ENCODE assay signal across 8 cellular contexts in the genomic region with DNA sequence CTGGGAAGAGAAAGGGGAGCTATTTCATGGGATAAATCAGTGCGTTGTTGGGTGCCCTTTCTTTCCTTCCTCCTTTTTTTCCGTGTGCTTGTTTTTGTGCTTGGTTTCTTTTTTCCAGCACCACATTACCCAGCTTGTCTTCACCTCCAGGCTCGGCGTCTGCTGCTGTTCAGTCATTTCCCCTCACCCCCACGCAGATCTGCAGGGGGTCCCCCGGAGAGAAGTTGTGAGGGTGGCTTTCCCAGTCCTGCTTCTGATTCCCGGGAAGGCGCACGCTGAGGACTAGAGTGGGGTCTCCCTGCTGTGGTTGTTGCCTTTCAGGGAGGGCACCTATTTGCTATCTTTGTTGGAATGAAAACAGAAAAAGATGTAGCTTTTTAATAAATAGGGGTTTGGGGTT. TPM values are rescaled to one million over a fixed set of nuclear protein-coding genes. Genes with fewer than 3 reads are reported as not detected.
DNase-seq lines count a peak whose midpoint lies in the region; ATAC-seq and TF ChIP-seq lines count a peak whose summit lies in the region.

No MANE protein-coding gene starts in this region.

- peak; percentile 15 for DNase-seq in activated naive CD4-positive, alpha-beta T cell treated with anti-CD3 and anti-CD28 coated beads, Interleukin-2, amount 50 U/mL, for 16 hours
- DNase-seq in activated naive CD4-positive, alpha-beta T cell treated with Interleukin-2 at 50 U/mL for 16 hours: no peak
- no peak for DNase-seq in astrocyte of the spinal cord (ENCODE audit: low read depth, low spot score)
- DNase-seq in mesendoderm: no peak
- no peak for DNase-seq in upper lobe of right lung
- no peak for DNase-seq in anterior cingulate cortex (lab: John Stamatoyannopoulos, UW)
- DNase-seq in MV-4-11 (lab: John Stamatoyannopoulos, UW): no peak
- DNase-seq in NCI-H2196 (lab: John Stamatoyannopoulos, UW; ENCODE audit: unreplicated experiment): no peak

- no CpG with 5 or more reads among the region's 9 CpGs for WGBS in mesendoderm (ENCODE audit: extremely low coverage, insufficient coverage, low lambda C conversion rate)

- H4K5ac ChIP-seq in mesendoderm (ENCODE audit: low read length): no peak overlapping the region

- H3K9ac ChIP-seq in mesendoderm (ENCODE audit: low read length): peak overlapping the region; percentile 71

- TF ChIP-seq CTCF in astrocyte of the spinal cord (IDR thresholded peaks at IDR 0.05; ENCODE audit: low read depth, low read length): no peak
- TF ChIP-seq CTCF in upper lobe of right lung (IDR thresholded peaks at IDR 0.05): no peak

- no peak overlapping the region for H2BK5ac ChIP-seq in mesendoderm (ENCODE audit: low read length)

- no peak overlapping the region for H3K18ac ChIP-seq in mesendoderm (ENCODE audit: low read length)

- no peak overlapping the region for H4K8ac ChIP-seq in mesendoderm (ENCODE audit: low read depth, low read length)

- H3K4me3 ChIP-seq in astrocyte of the spinal cord (ENCODE audit: low read depth, low read length): peak overlapping the region; percentile 91
- H3K4me3 ChIP-seq in mesendoderm (ENCODE audit: low read length): peak overlapping the region; percentile 14
- H3K4me3 ChIP-seq in upper lobe of right lung: peak overlapping the region; percentile 75

- H3K56ac ChIP-seq in mesendoderm (ENCODE audit: low read length): peak overlapping the region; percentile 89

- H3K4ac ChIP-seq in mesendoderm (ENCODE audit: low read depth, low read length): no peak overlapping the region

- no peaks in the 10 kb centered on the region for H3K9me3 ChIP-seq in upper lobe of right lung

- H3K4me2 ChIP-seq in mesendoderm (ENCODE audit: low read length): peak overlapping the region; percentile 98

- no peak for ATAC-seq in upper lobe of right lung

- intact Hi-C loops in upper lobe of right lung (cut with DNase I): no loop called here

- in situ Hi-C loops in astrocyte of the spinal cord (cut with HindIII; ENCODE audit: low sequenced_read_pairs): no loop called here

- H3K23ac ChIP-seq in mesendoderm (ENCODE audit: low read length): peak overlapping the region; percentile 51

- H2AK5ac ChIP-seq in mesendoderm (ENCODE audit: low read length): no peak overlapping the region

- H3K79me1 ChIP-seq in mesendoderm (ENCODE audit: low read length): peaks cover 2% of the 10 kb centered on the region

- no peaks in the 10 kb centered on the region for H3K27me3 ChIP-seq in mesendoderm (ENCODE audit: insufficient read depth, low read length, poor library complexity)
- H3K27me3 ChIP-seq in upper lobe of right lung: peaks cover 13% of the 10 kb centered on the region

- no peak overlapping the region for H2BK15ac ChIP-seq in mesendoderm (replicated peaks; ENCODE audit: low read depth)

- peaks cover 7% of the 10 kb centered on the region for H3K4me1 ChIP-seq in mesendoderm (ENCODE audit: control insufficient read depth, low read depth, low read length)
- peaks cover 21% of the 10 kb centered on the region for H3K4me1 ChIP-seq in upper lobe of right lung

- no peak overlapping the region for H3K27ac ChIP-seq in mesendoderm (ENCODE audit: low read depth, low read length)
- H3K27ac ChIP-seq in upper lobe of right lung: peak overlapping the region; percentile 78

- H3K36me3 ChIP-seq in mesendoderm (ENCODE audit: control insufficient read depth, insufficient read depth, low read length): no peaks in the 10 kb centered on the region
- H3K36me3 ChIP-seq in upper lobe of right lung: no peaks in the 10 kb centered on the region

- no peak overlapping the region for H2BK120ac ChIP-seq in mesendoderm (ENCODE audit: low read depth, low read length)

- H3K79me2 ChIP-seq in mesendoderm (ENCODE audit: control insufficient read depth, insufficient read depth, low read length): no peaks in the 10 kb centered on the region

RNA-seq across cellular contexts. Expression of gene CAMK1D, which starts 1.6 kb away (rescaled TPM):
- 5.5 TPM for polyA plus RNA-seq in mesendoderm (2013, experiment 1 of 2)
- 6.2 TPM for polyA plus RNA-seq in mesendoderm (2013, experiment 2 of 2)
- 17.1 TPM for total RNA-seq in upper lobe of right lung

Comparison
In these comparisons a context has a peak if more than half of its experiments do, and no peak if none do; other contexts are left out.
1. H3K4me3 ChIP-seq: peak in every context shown above with its lines; median percentile 91 in astrocyte of the spinal cord; 75 in upper lobe of right lung; 14 in mesendoderm.